ENCODE assay signal across 11 cellular contexts in genomic region chr22:17980013-17980510, GRCh38. TPM values are rescaled to one million over a fixed set of nuclear protein-coding genes. Genes with fewer than 3 reads are reported as not detected.
A peak's percentile ranks its signal among the peaks of the same experiment; 100 is the strongest.
DNase-seq lines count a peak whose midpoint lies in the region; ATAC-seq and TF ChIP-seq lines count a peak whose summit lies in the region.
"Had no signal": no experiment of that assay in that cellular context is flagged by ENCODE, and none has a peak within 500 bp of the region (broad histone marks: within the 10 kb centered on the region; RNA-seq: fewer than 3 reads in every experiment).

No MANE protein-coding gene starts in this region.

- WGBS in stomach, 5 donors: 60 to 70% (median 65%) methylated on average over 7 of the region's 7 CpGs

- no peak for DNase-seq in activated naive CD8-positive, alpha-beta T cell treated with anti-CD3 and anti-CD28 coated beads, Interleukin-2, amount 10 ng/mL, durations not matched to agents 7 days and 5 days
- no peak for DNase-seq in activated naive CD8-positive, alpha-beta T cell treated with anti-CD3 and anti-CD28 coated beads, Interleukin-2, amount 50 U/mL, for 24 hours
- DNase-seq in immature natural killer cell (no peak), stomach (no peak), foreskin melanocyte (no peak), NCI-H1417 treated with DMSO at 0.1 percent for 48 hours (lab: John Stamatoyannopoulos, UW) (no peak)
- DNase-seq: DMS153, NCI-H1092 treated with DMSO at 0.1 percent for 48 hours had no signal

- H3K27ac ChIP-seq in VCaP (peak overlapping the region; percentile 54), stomach (peak overlapping the region in 3 of 5 donors; percentile 2 to 35 (median 35))

- no peak for TF ChIP-seq POLR2A in stomach (IDR thresholded peaks at IDR 0.05)

- TF ChIP-seq EP300 in stomach (IDR thresholded peaks at IDR 0.05): no peak

- no peaks in the 10 kb centered on the region for H3K27me3 ChIP-seq in stomach

- no peaks in the 10 kb centered on the region for H3K9me3 Mint-ChIP-seq in activated naive CD8-positive, alpha-beta T cell treated with anti-CD3 and anti-CD28 coated beads, Interleukin-2, amount 10 ng/mL, durations not matched to agents 7 days and 5 days
- H3K9me3 Mint-ChIP-seq in activated naive CD8-positive, alpha-beta T cell treated with anti-CD3 and anti-CD28 coated beads, Interleukin-2, amount 50 U/mL, for 24 hours: no peaks in the 10 kb centered on the region
- no peaks in the 10 kb centered on the region for H3K9me3 Mint-ChIP-seq in immature natural killer cell

- intact Hi-C loops in stomach (cut with DNase I; ENCODE audit: low total_unique reads): no loop called here

- peak overlapping the region; percentile 81 for H3K4me3 Mint-ChIP-seq in activated naive CD8-positive, alpha-beta T cell treated with anti-CD3 and anti-CD28 coated beads, Interleukin-2, amount 10 ng/mL, durations not matched to agents 7 days and 5 days
- H3K4me3 Mint-ChIP-seq in activated naive CD8-positive, alpha-beta T cell treated with anti-CD3 and anti-CD28 coated beads, Interleukin-2, amount 50 U/mL, for 24 hours: no peak overlapping the region
- H3K4me3 Mint-ChIP-seq in immature natural killer cell: peak overlapping the region; percentile 68 to 92 (median 76)

- no peak overlapping the region for H3K27ac Mint-ChIP-seq in activated naive CD8-positive, alpha-beta T cell treated with anti-CD3 and anti-CD28 coated beads, Interleukin-2, amount 10 ng/mL, durations not matched to agents 7 days and 5 days
- no peak overlapping the region for H3K27ac Mint-ChIP-seq in activated naive CD8-positive, alpha-beta T cell treated with anti-CD3 and anti-CD28 coated beads, Interleukin-2, amount 50 U/mL, for 24 hours
- H3K27ac Mint-ChIP-seq in immature natural killer cell: peak overlapping the region in 5 of 6 donors; percentile 60 to 87 (median 72)

- no peak overlapping the region for H3K4me3 ChIP-seq in stomach

- no peak for ATAC-seq in activated naive CD8-positive, alpha-beta T cell treated with anti-CD3 and anti-CD28 coated beads, Interleukin-2, amount 10 ng/mL, durations not matched to agents 7 days and 5 days (ENCODE audit: low read depth)
- no peak for ATAC-seq in activated naive CD8-positive, alpha-beta T cell treated with anti-CD3 and anti-CD28 coated beads, Interleukin-2, amount 50 U/mL, for 24 hours
- ATAC-seq in GM21825 (IDR thresholded peaks at IDR 0.05; ENCODE audit: unreplicated experiment): no peak
- ATAC-seq: HCT116 had no signal

- no peaks in the 10 kb centered on the region for H3K9me3 ChIP-seq in stomach

- POLR2A ChIA-PET in activated naive CD8-positive, alpha-beta T cell treated with anti-CD3 and anti-CD28 coated beads, Interleukin-2, amount 10 ng/mL, durations not matched to agents 7 days and 5 days (lab: Charles Lee): interaction anchor here (0.9 to 1.0 kb wide), 2 partner anchors 17 to 98 kb away, joined by 4 to 5 read pairs; partner anchors contain the start of gene PEX26

- no peaks in the 10 kb centered on the region for H3K27me3 Mint-ChIP-seq in activated naive CD8-positive, alpha-beta T cell treated with anti-CD3 and anti-CD28 coated beads, Interleukin-2, amount 10 ng/mL, durations not matched to agents 7 days and 5 days
- H3K27me3 Mint-ChIP-seq in activated naive CD8-positive, alpha-beta T cell treated with anti-CD3 and anti-CD28 coated beads, Interleukin-2, amount 50 U/mL, for 24 hours: no peaks in the 10 kb centered on the region
- peaks cover 0 to 8% (median 2%) of the 10 kb centered on the region in 3 donors for H3K27me3 Mint-ChIP-seq in immature natural killer cell (ENCODE audit: low read depth in 3 of 3)

- peaks cover 14 to 56% (median 28%) of the 10 kb centered on the region in 4 donors for H3K4me1 ChIP-seq in stomach

- no peaks in the 10 kb centered on the region for H3K36me3 ChIP-seq in stomach

- H3K4me1 Mint-ChIP-seq in activated naive CD8-positive, alpha-beta T cell treated with anti-CD3 and anti-CD28 coated beads, Interleukin-2, amount 10 ng/mL, durations not matched to agents 7 days and 5 days: peaks cover 33% of the 10 kb centered on the region
- peaks cover 44% of the 10 kb centered on the region for H3K4me1 Mint-ChIP-seq in activated naive CD8-positive, alpha-beta T cell treated with anti-CD3 and anti-CD28 coated beads, Interleukin-2, amount 50 U/mL, for 24 hours
- peaks cover 43 to 46% of the 10 kb centered on the region in 2 donors for H3K4me1 Mint-ChIP-seq in immature natural killer cell

- H3K36me3 Mint-ChIP-seq in activated naive CD8-positive, alpha-beta T cell treated with anti-CD3 and anti-CD28 coated beads, Interleukin-2, amount 10 ng/mL, durations not matched to agents 7 days and 5 days: peaks cover 1% of the 10 kb centered on the region
- H3K36me3 Mint-ChIP-seq in activated naive CD8-positive, alpha-beta T cell treated with anti-CD3 and anti-CD28 coated beads, Interleukin-2, amount 50 U/mL, for 24 hours (ENCODE audit: low read depth): peaks cover 6% of the 10 kb centered on the region
- no peaks in the 10 kb centered on the region for H3K36me3 Mint-ChIP-seq in immature natural killer cell

- TF ChIP-seq CTCF in VCaP (conservative IDR thresholded peaks at IDR 0.05) (no peak), stomach (IDR thresholded peaks at IDR 0.05) (no peak)

RNA-seq across cellular contexts. Expression of gene MICAL3, which starts 44.3 kb away (rescaled TPM):
- 10 to 100 TPM; 35.7 to 36.8 TPM for total RNA-seq in activated naive CD8-positive, alpha-beta T cell treated with anti-CD3 and anti-CD28 coated beads, Interleukin-2, amount 10 ng/mL, durations not matched to agents 7 days and 5 days
- polyA plus RNA-seq in immature natural killer cell (1 to 10 TPM in 2 of 3 donors, not detected in 1; 1.1 to 2.3 TPM), stomach (1 to 10 TPM; 3.5 to 5.1 (median 4.9) TPM)
- 100 to 1,000 TPM in 1 of 5 donors, 10 to 100 TPM in 4; 17.5 to 130 (median 37.3) TPM for total RNA-seq in stomach

Comparison
In these comparisons a context has a peak if more than half of its experiments do, and no peak if none do; other contexts are left out.
1. H3K27ac Mint-ChIP-seq: peak in immature natural killer cell (5 of 6); none in activated naive CD8-positive, alpha-beta T cell treated with anti-CD3 and anti-CD28 coated beads, Interleukin-2, amount 10 ng/mL, durations not matched to agents 7 days and 5 days (single experiment) and activated naive CD8-positive, alpha-beta T cell treated with anti-CD3 and anti-CD28 coated beads, Interleukin-2, amount 50 U/mL, for 24 hours (single experiment).